In the genomic region with DNA sequence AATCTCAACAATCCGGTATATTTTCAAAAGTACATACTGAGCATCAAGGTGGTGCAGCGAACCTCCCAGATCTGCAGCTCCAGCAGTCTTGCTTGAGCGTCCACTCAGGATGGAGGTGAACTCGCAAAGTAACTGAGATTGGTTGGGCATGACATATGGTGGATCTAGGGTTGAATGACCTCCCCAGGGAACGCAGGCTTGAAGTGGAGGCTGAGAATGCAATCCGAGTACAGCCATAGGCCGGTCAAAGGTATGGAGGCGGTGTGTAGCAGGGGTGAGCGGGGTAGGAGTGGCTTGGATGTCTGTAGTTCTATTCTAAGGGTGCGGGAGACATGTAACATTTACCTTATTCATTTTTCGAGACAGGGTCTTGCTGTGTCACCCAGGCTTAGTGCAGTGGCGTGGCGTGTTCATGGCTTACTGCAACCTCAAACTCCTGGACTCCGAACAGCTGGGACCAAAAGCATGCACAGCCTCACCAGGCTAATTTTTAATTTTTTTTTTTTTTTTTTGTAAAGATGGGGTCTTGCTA, we compare ENCODE assay signal across 8 cellular contexts. TPM values are rescaled to one million over a fixed set of nuclear protein-coding genes. Genes with fewer than 3 reads are reported as not detected.
DNase-seq lines count a peak whose midpoint lies in the region; ATAC-seq and TF ChIP-seq lines count a peak whose summit lies in the region.

No MANE protein-coding gene starts in this region.

- H2AFZ ChIP-seq in parathyroid adenoma = peak overlapping the region; percentile 70

- peak overlapping the region; percentile 82 for H3K4me3 ChIP-seq in GM12875 (ENCODE audit: low read depth, low read length)
- H3K4me3 ChIP-seq in heart right ventricle = peak overlapping the region; percentile 64 to 97 (median 91)
- H3K4me3 ChIP-seq in parathyroid adenoma (ENCODE audit: low read depth, low read length) = peak overlapping the region; percentile 87

- no peaks in the 10 kb centered on the region for H3K27me3 Mint-ChIP-seq in activated naive CD8-positive, alpha-beta T cell treated with anti-CD3 and anti-CD28 coated beads, Interleukin-2, amount 10 ng/mL, durations not matched to agents 7 days and 5 days

- H3K4me1 Mint-ChIP-seq in activated naive CD8-positive, alpha-beta T cell treated with anti-CD3 and anti-CD28 coated beads, Interleukin-2, amount 10 ng/mL, durations not matched to agents 7 days and 5 days = peaks cover 31% of the 10 kb centered on the region

- peak; percentile 25 for ATAC-seq in HG03095 (IDR thresholded peaks at IDR 0.05; ENCODE audit: unreplicated experiment)
- peak; percentile 25 for ATAC-seq in activated naive CD8-positive, alpha-beta T cell treated with anti-CD3 and anti-CD28 coated beads, Interleukin-2, amount 10 ng/mL, durations not matched to agents 7 days and 5 days (ENCODE audit: low read depth)
- peak; percentile 12 to 69 (median 46) for ATAC-seq in heart right ventricle

- H3K4me3 Mint-ChIP-seq in activated naive CD8-positive, alpha-beta T cell treated with anti-CD3 and anti-CD28 coated beads, Interleukin-2, amount 10 ng/mL, durations not matched to agents 7 days and 5 days = peak overlapping the region; percentile 97

- POLR2A ChIA-PET in activated naive CD8-positive, alpha-beta T cell treated with anti-CD3 and anti-CD28 coated beads, Interleukin-2, amount 10 ng/mL, durations not matched to agents 7 days and 5 days (lab: Charles Lee) = interaction anchor here (1.0 to 5.0 kb wide), 5 partner anchors 14 to 304 kb away, joined by 3 to 70 read pairs (median 4); partner anchors contain the start of genes CDC45, ESS2, HIRA and MRPL40

- peaks cover 22% of the 10 kb centered on the region for H3K79me2 ChIP-seq in parathyroid adenoma

- H3K9me3 Mint-ChIP-seq in activated naive CD8-positive, alpha-beta T cell treated with anti-CD3 and anti-CD28 coated beads, Interleukin-2, amount 10 ng/mL, durations not matched to agents 7 days and 5 days = no peaks in the 10 kb centered on the region

- peak overlapping the region; percentile 91 for H3K4me2 ChIP-seq in parathyroid adenoma (ENCODE audit: low read length)

- in situ Hi-C loops in ACHN (cut with HindIII; ENCODE audit: low pct_ligation_motif_present, low pct_unique_long_range_greater_than_20kb, low sequenced_read_pairs) = no loop called here

- H3K36me3 Mint-ChIP-seq in activated naive CD8-positive, alpha-beta T cell treated with anti-CD3 and anti-CD28 coated beads, Interleukin-2, amount 10 ng/mL, durations not matched to agents 7 days and 5 days = peaks cover 11% of the 10 kb centered on the region

- H3K36me3 ChIP-seq in heart right ventricle (peaks cover 0 to 59% (median 10%) of the 10 kb centered on the region in 9 donors), parathyroid adenoma (ENCODE audit: control insufficient read depth, insufficient read depth, low read length) (no peaks in the 10 kb centered on the region)

- DNase-seq in ACHN (peak; percentile 59), NCI-H2227 treated with DMSO at 0.1 percent for 48 hours (lab: John Stamatoyannopoulos, UW) (peak; percentile 50), heart right ventricle (peak in 1 of 2 donors; percentile 27), NOMO-1 treated with dmso at 0.1 percent for 144 hours (lab: John Stamatoyannopoulos, UW; ENCODE audit: unreplicated experiment) (no peak)
- no peak for DNase-seq in activated naive CD8-positive, alpha-beta T cell treated with anti-CD3 and anti-CD28 coated beads, Interleukin-2, amount 10 ng/mL, durations not matched to agents 7 days and 5 days

- H3K4me1 ChIP-seq in heart right ventricle = peaks cover 20 to 47% (median 37%) of the 10 kb centered on the region in 9 donors
- H3K4me1 ChIP-seq in parathyroid adenoma = no peaks in the 10 kb centered on the region

- intact Hi-C loops in heart right ventricle (cut with DNase I) = loop anchor here in 2 of 10 donors (5.0 to 10.0 kb wide), 2 partner anchors 153 to 156 kb away; partner anchors contain the start of gene CLTCL1 (in 2 of the 2)

- H3K9me3 ChIP-seq in heart right ventricle (no peaks in the 10 kb centered on the region), parathyroid adenoma (ENCODE audit: control insufficient read depth, low read length) (no peaks in the 10 kb centered on the region)

- H3K27ac Mint-ChIP-seq in activated naive CD8-positive, alpha-beta T cell treated with anti-CD3 and anti-CD28 coated beads, Interleukin-2, amount 10 ng/mL, durations not matched to agents 7 days and 5 days = peak overlapping the region; percentile 97

- H3K9ac ChIP-seq in parathyroid adenoma = no peak overlapping the region

- WGBS in heart right ventricle, 2 donors = 13 to 16% methylated on average over 14 of the region's 14 CpGs

- H3K27me3 ChIP-seq in heart right ventricle (no peaks in the 10 kb centered on the region), parathyroid adenoma (ENCODE audit: control insufficient read depth, insufficient read depth, low read length) (no peaks in the 10 kb centered on the region)

- H3K27ac ChIP-seq in heart right ventricle = peak overlapping the region; percentile 87 to 97 (median 93)
- peak overlapping the region; percentile 75 for H3K27ac ChIP-seq in parathyroid adenoma

- no peak for TF ChIP-seq CTCF in GM12875 (IDR thresholded peaks at IDR 0.05; ENCODE audit: borderline replicate concordance, insufficient read depth, low read depth, low read length)
- no peak for TF ChIP-seq CTCF in heart right ventricle (IDR thresholded peaks at IDR 0.05)
- no peak for TF ChIP-seq CTCF in parathyroid adenoma (IDR thresholded peaks at IDR 0.05)

RNA-seq across cellular contexts. Expression of gene C22orf39, which starts 0.6 kb away (rescaled TPM):
- 10 to 100 TPM; 42.2 to 47.4 TPM for total RNA-seq in activated naive CD8-positive, alpha-beta T cell treated with anti-CD3 and anti-CD28 coated beads, Interleukin-2, amount 10 ng/mL, durations not matched to agents 7 days and 5 days
- 100 to 1,000 TPM in 1 of 10 donors, 10 to 100 TPM in 9; 47.7 to 123 (median 66.2) TPM for total RNA-seq in heart right ventricle
- 10 to 100 TPM; 41.7 to 42.3 TPM for polyA plus RNA-seq in heart right ventricle

RNA-seq across cellular contexts. Expression of gene MRPL40, which starts 15.8 kb away (rescaled TPM):
- total RNA-seq in activated naive CD8-positive, alpha-beta T cell treated with anti-CD3 and anti-CD28 coated beads, Interleukin-2, amount 10 ng/mL, durations not matched to agents 7 days and 5 days = 10 to 100 TPM; 22.0 to 23.6 TPM
- 10 to 100 TPM; 49.2 to 89.9 (median 54.9) TPM for total RNA-seq in heart right ventricle
- 100 to 1,000 TPM in 1 of 2 donors, 10 to 100 TPM in 1; 57.8 to 117 TPM for polyA plus RNA-seq in heart right ventricle

RNA-seq across cellular contexts. Expression of gene HIRA, which starts 16.6 kb away (rescaled TPM):
- total RNA-seq in activated naive CD8-positive, alpha-beta T cell treated with anti-CD3 and anti-CD28 coated beads, Interleukin-2, amount 10 ng/mL, durations not matched to agents 7 days and 5 days = 10 to 100 TPM; 37.8 to 42.7 TPM
- total RNA-seq in heart right ventricle = 10 to 100 TPM; 11.4 to 23.2 (median 18.3) TPM
- 10 to 100 TPM in 1 of 2 donors, 1 to 10 TPM in 1; 3.1 to 10.8 TPM for polyA plus RNA-seq in heart right ventricle

RNA-seq across cellular contexts. Expression of gene UFD1, which starts 30.9 kb away (rescaled TPM):
- 10 to 100 TPM; 58.2 to 68.7 TPM for total RNA-seq in activated naive CD8-positive, alpha-beta T cell treated with anti-CD3 and anti-CD28 coated beads, Interleukin-2, amount 10 ng/mL, durations not matched to agents 7 days and 5 days
- 10 to 100 TPM; 31.5 to 63.8 (median 43.3) TPM for total RNA-seq in heart right ventricle
- 10 to 100 TPM; 55.3 to 79.4 TPM for polyA plus RNA-seq in heart right ventricle

RNA-seq across cellular contexts. Expression of gene CDC45, which starts 31.6 kb away (rescaled TPM):
- total RNA-seq in activated naive CD8-positive, alpha-beta T cell treated with anti-CD3 and anti-CD28 coated beads, Interleukin-2, amount 10 ng/mL, durations not matched to agents 7 days and 5 days = 10 to 100 TPM; 54.2 to 56.1 TPM
- total RNA-seq in heart right ventricle = 1 to 10 TPM in 2 of 10 donors, under 1 TPM in 4, not detected in 4; 0.21 to 3.4 (median 0.69) TPM
- polyA plus RNA-seq in heart right ventricle = under 1 TPM; 0.15 to 0.54 TPM

Comparison
In these comparisons a context has a peak if more than half of its experiments do, and no peak if none do; other contexts are left out.
1. DNase-seq: peak in ACHN (single experiment) and NCI-H2227 treated with DMSO at 0.1 percent for 48 hours (single experiment); none in activated naive CD8-positive, alpha-beta T cell treated with anti-CD3 and anti-CD28 coated beads, Interleukin-2, amount 10 ng/mL, durations not matched to agents 7 days and 5 days (single experiment) and NOMO-1 treated with dmso at 0.1 percent for 144 hours (single experiment).
2. Peak in every context shown above with its lines, with median percentiles within 50 percentile points of each other: H3K4me3 ChIP-seq and ATAC-seq.